Comparison of ENCODE assay signal across 12 cellular contexts in the genomic region with DNA sequence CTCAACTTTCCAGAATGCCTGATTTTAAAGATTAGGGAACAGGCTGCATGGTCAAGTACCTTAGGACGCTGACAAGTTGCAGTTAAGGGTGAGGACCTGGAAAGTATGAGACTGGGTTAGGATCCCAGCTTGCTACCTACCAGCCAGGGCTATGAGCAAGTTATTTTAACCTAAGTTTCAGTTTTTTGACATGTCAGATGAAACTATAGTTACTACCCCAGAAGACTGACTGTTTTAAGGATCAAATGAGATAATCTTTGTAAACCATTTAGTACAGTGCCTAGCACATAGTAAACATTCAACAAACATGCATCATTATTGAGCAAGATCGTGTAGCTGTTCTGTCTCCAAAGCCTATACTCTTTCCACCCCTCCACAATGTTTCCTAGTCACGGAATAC. TPM values are rescaled to one million over a fixed set of nuclear protein-coding genes. Genes with fewer than 3 reads are reported as not detected.
DNase-seq lines count a peak whose midpoint lies in the region; ATAC-seq and TF ChIP-seq lines count a peak whose summit lies in the region.
"Had no signal": no experiment of that assay in that cellular context is flagged by ENCODE, and none has a peak within 500 bp of the region (broad histone marks: within the 10 kb centered on the region; RNA-seq: fewer than 3 reads in every experiment).

No MANE protein-coding gene starts in this region.

- H4K20me1 ChIP-seq in BLaER1 (peaks cover 7% of the 10 kb centered on the region; the same call in 1 of the 2 replicates), DOHH2 (ENCODE audit: control insufficient read depth, insufficient read depth, low read depth, low read length) (no peaks in the 10 kb centered on the region; the same call in 1 of the 2 replicates)

- ATAC-seq in memory B cell (ENCODE audit: low read depth) = no peak
- ATAC-seq in GM21390 (IDR thresholded peaks at IDR 0.05; ENCODE audit: unreplicated experiment) = no peak

- H3K9me3 Mint-ChIP-seq in activated naive CD8-positive, alpha-beta T cell treated with anti-CD3 and anti-CD28 coated beads for 36 hours = no peaks in the 10 kb centered on the region
- no peaks in the 10 kb centered on the region for H3K9me3 Mint-ChIP-seq in memory B cell

- H3K9me3 ChIP-seq in BLaER1 (no peaks in the 10 kb centered on the region), DOHH2 (ENCODE audit: control insufficient read depth, insufficient read depth, low read length) (no peaks in the 10 kb centered on the region), vagina (no peaks in the 10 kb centered on the region), WERI-Rb-1 (ENCODE audit: severe bottlenecking) (no peaks in the 10 kb centered on the region)
- H3K9me3 ChIP-seq: HAP-1, right atrium auricular region had no signal

- H3K79me2 ChIP-seq in DOHH2 (ENCODE audit: control insufficient read depth, low read length) = peaks cover 8% of the 10 kb centered on the region

- H3K36me3 ChIP-seq in BLaER1 (peaks cover 84% of the 10 kb centered on the region), DOHH2 (ENCODE audit: control insufficient read depth, low read length) (peaks cover 54% of the 10 kb centered on the region), vagina (peaks cover 0 to 16% of the 10 kb centered on the region in 2 donors), WERI-Rb-1 (peaks cover 32% of the 10 kb centered on the region)

- H3K36me3 Mint-ChIP-seq in activated naive CD8-positive, alpha-beta T cell treated with anti-CD3 and anti-CD28 coated beads for 36 hours = peaks cover 53% of the 10 kb centered on the region
- H3K36me3 Mint-ChIP-seq in memory B cell = peaks cover 18% of the 10 kb centered on the region

- no peaks in the 10 kb centered on the region for H3K27me3 Mint-ChIP-seq in activated naive CD8-positive, alpha-beta T cell treated with anti-CD3 and anti-CD28 coated beads for 36 hours
- H3K27me3 Mint-ChIP-seq in memory B cell = no peaks in the 10 kb centered on the region

- no peaks in the 10 kb centered on the region for H3K9me2 ChIP-seq in DOHH2 (replicated peaks; ENCODE audit: control insufficient read depth, low read length)

- H3K9ac ChIP-seq in BLaER1 = no peak overlapping the region

- TF ChIP-seq CTCF in DOHH2 (IDR thresholded peaks at IDR 0.05; ENCODE audit: low read depth, low read length, poor library complexity, severe bottlenecking) (no peak), vagina (IDR thresholded peaks at IDR 0.05) (no peak), WERI-Rb-1 (IDR thresholded peaks at IDR 0.05; ENCODE audit: low read depth, low read length) (no peak)

- peaks cover 54% of the 10 kb centered on the region for H3K4me1 Mint-ChIP-seq in activated naive CD8-positive, alpha-beta T cell treated with anti-CD3 and anti-CD28 coated beads for 36 hours
- peaks cover 55% of the 10 kb centered on the region for H3K4me1 Mint-ChIP-seq in memory B cell

- DNase-seq in activated naive CD8-positive, alpha-beta T cell treated with anti-CD3 and anti-CD28 coated beads for 36 hours = no peak
- no peak for DNase-seq in memory B cell (ENCODE audit: low spot score in 2 of 2)
- no peak for DNase-seq in vagina (ENCODE audit: extremely low spot score in 2 of 2)
- no peak for DNase-seq in WERI-Rb-1
- DNase-seq in DMS114 treated with DMSO at 0.1 percent for 48 hours (lab: John Stamatoyannopoulos, UW; ENCODE audit: unreplicated experiment) = no peak
- DNase-seq: dermis blood vessel endothelial cell had no signal

- TF ChIP-seq POLR2A in vagina (IDR thresholded peaks at IDR 0.05) = no peak

- peaks cover 64% of the 10 kb centered on the region for H3K4me1 ChIP-seq in BLaER1
- H3K4me1 ChIP-seq in DOHH2 (ENCODE audit: control insufficient read depth, low read length) = peaks cover 75% of the 10 kb centered on the region
- no peaks in the 10 kb centered on the region for H3K4me1 ChIP-seq in vagina
- H3K4me1 ChIP-seq: HAP-1, right atrium auricular region had no signal

- H3K4me3 ChIP-seq in BLaER1 (no peak overlapping the region), DOHH2 (ENCODE audit: low read length) (no peak overlapping the region), vagina (no peak overlapping the region), WERI-Rb-1 (ENCODE audit: low read depth, low read length) (no peak overlapping the region)
- H3K4me3 ChIP-seq: HAP-1, right atrium auricular region had no signal

- peak overlapping the region; percentile 61 for H3K4me2 ChIP-seq in BLaER1
- peak overlapping the region; percentile 39 for H3K4me2 ChIP-seq in DOHH2 (ENCODE audit: low read length)

- no peak overlapping the region for H3K4me3 Mint-ChIP-seq in activated naive CD8-positive, alpha-beta T cell treated with anti-CD3 and anti-CD28 coated beads for 36 hours
- H3K4me3 Mint-ChIP-seq in memory B cell = peak overlapping the region; percentile 42

- H3K27ac Mint-ChIP-seq in activated naive CD8-positive, alpha-beta T cell treated with anti-CD3 and anti-CD28 coated beads for 36 hours = peak overlapping the region; percentile 85
- peak overlapping the region; percentile 94 for H3K27ac Mint-ChIP-seq in memory B cell

- H3K27me3 ChIP-seq in BLaER1 (no peaks in the 10 kb centered on the region), DOHH2 (ENCODE audit: control insufficient read depth, low read length) (no peaks in the 10 kb centered on the region), vagina (no peaks in the 10 kb centered on the region), WERI-Rb-1 (ENCODE audit: insufficient read depth, low read depth, severe bottlenecking) (no peaks in the 10 kb centered on the region)
- H3K27me3 ChIP-seq: right atrium auricular region had no signal

- H3K27ac ChIP-seq in BLaER1 = peak overlapping the region; percentile 2; the same call in 1 of the 2 replicates
- H3K27ac ChIP-seq in DOHH2 (ENCODE audit: low read depth, low read length) = peak overlapping the region; percentile 14; the same call in 1 of the 2 replicates
- H3K27ac ChIP-seq in vagina = no peak overlapping the region
- no peak overlapping the region for H3K27ac ChIP-seq in WERI-Rb-1

- intact Hi-C loops in vagina (cut with DNase I) = no loop called here

- H3F3A ChIP-seq in DOHH2 (ENCODE audit: control insufficient read depth, insufficient read depth) = peaks cover 20% of the 10 kb centered on the region

RNA-seq across cellular contexts. Expression of gene THEMIS2, which starts 14.4 kb away (rescaled TPM):
- total RNA-seq in activated naive CD8-positive, alpha-beta T cell treated with anti-CD3 and anti-CD28 coated beads for 36 hours = 10 to 100 TPM; 18.9 to 19.6 TPM
- total RNA-seq in vagina = 21.9 TPM

RNA-seq across cellular contexts. Expression of gene RPA2, which starts 27.6 kb away (rescaled TPM):
- total RNA-seq in activated naive CD8-positive, alpha-beta T cell treated with anti-CD3 and anti-CD28 coated beads for 36 hours = 100 to 1,000 TPM in 1 of 2 experiments, 10 to 100 TPM in 1; 89.4 to 102 TPM
- 10.8 TPM for total RNA-seq in vagina

RNA-seq across cellular contexts. Expression of gene SMPDL3B, which starts 48.1 kb away (rescaled TPM):
- under 1 TPM; 0.92 to 0.97 TPM for total RNA-seq in activated naive CD8-positive, alpha-beta T cell treated with anti-CD3 and anti-CD28 coated beads for 36 hours
- 2.0 TPM for total RNA-seq in vagina
- total RNA-seq: myocyte had no signal

RNA-seq across cellular contexts. Expression of gene PPP1R8, which starts 56.2 kb away (rescaled TPM):
- 10 to 100 TPM; 60.0 to 70.5 TPM for total RNA-seq in activated naive CD8-positive, alpha-beta T cell treated with anti-CD3 and anti-CD28 coated beads for 36 hours
- 33.4 TPM for total RNA-seq in vagina

Comparison
In these comparisons a context has a peak if more than half of its experiments do, and no peak if none do; other contexts are left out.
1. H3K27ac ChIP-seq: peak in BLaER1 (single experiment) and DOHH2 (single experiment); none in vagina (single experiment) and WERI-Rb-1 (single experiment).